ENCODE assay signal across 8 cellular contexts in the genomic region with DNA sequence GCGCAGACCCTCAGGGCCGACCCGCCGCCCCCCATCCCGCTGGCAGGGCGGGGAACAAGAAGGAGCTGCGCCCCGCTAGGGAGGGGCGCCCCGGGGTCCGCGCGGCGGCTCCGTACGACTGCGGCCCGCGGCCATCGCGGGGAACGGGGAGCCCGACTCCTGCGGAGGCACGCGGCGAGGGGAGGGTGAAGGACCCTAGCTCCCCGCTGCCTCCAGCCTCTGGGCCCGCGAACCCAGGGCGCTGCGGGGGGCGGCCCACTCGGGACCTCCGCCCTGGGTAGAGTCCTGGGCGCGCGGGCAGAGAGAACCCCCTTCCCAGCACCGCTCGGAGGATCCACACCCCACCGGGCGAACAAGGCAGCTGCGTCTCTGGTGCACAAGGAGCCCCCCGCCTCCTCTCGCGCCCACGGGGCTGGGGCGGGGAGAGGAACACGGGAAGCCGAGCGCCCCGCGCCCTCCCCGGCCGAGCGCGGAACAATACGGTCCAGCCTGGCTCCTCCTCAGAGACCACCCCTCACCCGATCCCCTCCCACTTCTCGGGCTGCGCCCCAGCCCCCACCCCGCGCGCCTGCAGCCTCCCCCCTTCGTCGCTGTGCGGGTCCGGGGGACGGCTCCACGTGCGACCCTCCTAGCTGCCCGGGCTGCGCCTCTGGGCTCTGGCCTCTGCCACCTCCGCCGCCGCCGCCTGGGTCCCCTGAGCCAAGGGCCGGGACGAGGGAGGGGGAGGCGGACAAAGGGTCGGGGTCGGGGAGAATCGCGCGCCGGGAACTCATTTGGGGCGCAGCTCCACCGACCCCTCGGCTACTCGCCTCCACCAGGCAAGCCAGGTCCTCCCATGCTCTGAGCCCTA. TPM values are rescaled to one million over a fixed set of nuclear protein-coding genes. Genes with fewer than 3 reads are reported as not detected.
A peak's percentile ranks its signal among the peaks of the same experiment; 100 is the strongest.
DNase-seq lines count a peak whose midpoint lies in the region; ATAC-seq and FAIRE-seq lines count a peak whose summit lies in the region.

A gene with protein sequence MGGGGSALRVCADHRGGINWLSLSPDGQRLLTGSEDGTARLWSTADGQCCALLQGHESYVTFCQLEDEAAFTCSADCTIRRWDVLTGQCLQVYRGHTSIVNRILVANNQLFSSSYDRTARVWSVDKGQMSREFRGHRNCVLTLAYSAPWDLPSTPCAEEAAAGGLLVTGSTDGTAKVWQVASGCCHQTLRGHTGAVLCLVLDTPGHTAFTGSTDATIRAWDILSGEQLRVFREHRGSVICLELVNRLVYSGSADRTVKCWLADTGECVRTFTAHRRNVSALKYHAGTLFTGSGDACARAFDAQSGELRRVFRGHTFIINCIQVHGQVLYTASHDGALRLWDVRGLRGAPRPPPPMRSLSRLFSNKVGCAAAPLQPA (minus strand): TSS at position 484 of the 850 bp plus-strand sequence. CDS start 449 bp downstream, at position 35.

- H3K27me3 Mint-ChIP-seq in IgD-negative memory B cell: peaks cover 53% of the 10 kb centered on the region

- peaks cover 10 to 14% (median 13%) of the 10 kb centered on the region in 3 donors for H3K4me1 Mint-ChIP-seq in IgD-negative memory B cell

- peak; percentile 69 for DNase-seq in activated effector memory CD4-positive, alpha-beta T cell treated with anti-CD3 and anti-CD28 coated beads, Interleukin-2, amount 50 U/mL, for 16 hours
- DNase-seq in small intestine: no peak
- DNase-seq in NCI-H2029 (lab: John Stamatoyannopoulos, UW): no peak
- no peak for DNase-seq in KG1 (lab: John Stamatoyannopoulos, UW)

- H3K4me3 ChIP-seq in iPS-15b (ENCODE audit: low read depth, low read length) (peak within 1 kb of the TSS; percentile 80), small intestine (ENCODE audit: low read depth in 1 of 2, low read length in 2 of 2) (peak within 1 kb of the TSS; percentile 36 to 38)

- no peaks in the 10 kb centered on the region for H3K36me3 Mint-ChIP-seq in IgD-negative memory B cell

- H3K27ac ChIP-seq in small intestine (ENCODE audit: low read depth in 1 of 2, low read length in 1 of 2): peak within 1 kb of the TSS in 1 of 2 donors; percentile 83

- H3K4me3 Mint-ChIP-seq in IgD-negative memory B cell: peak within 1 kb of the TSS; percentile 42 to 84 (median 62)

- H3K27ac Mint-ChIP-seq in IgD-negative memory B cell: peak within 1 kb of the TSS; percentile 53 to 83 (median 83)

- H3K9me3 Mint-ChIP-seq in IgD-negative memory B cell: peaks cover 0 to 1% (median 0%) of the 10 kb centered on the region in 3 donors

- H3K27me3 ChIP-seq in iPS-15b (ENCODE audit: control insufficient read depth, insufficient read depth, low read length): peaks cover 45% of the 10 kb centered on the region
- peaks cover 4 to 7% of the 10 kb centered on the region in 2 donors for H3K27me3 ChIP-seq in small intestine (ENCODE audit: control insufficient read depth in 2 of 2, insufficient read depth in 2 of 2, low read length in 2 of 2)

- peak within 1 kb of the TSS; percentile 47 for H3K9ac ChIP-seq in iPS-15b (ENCODE audit: low read depth, low read length)

- WGBS in small intestine, 3 donors: 2 to 3% (median 2%) methylated on average over 61 to 90 of the region's 90 CpGs

- H3K4me1 ChIP-seq in iPS-15b (ENCODE audit: control insufficient read depth, insufficient read depth, low read length) (peaks cover 7% of the 10 kb centered on the region), small intestine (ENCODE audit: control insufficient read depth in 2 of 2, insufficient read depth in 1 of 2, low read depth in 1 of 2, low read length in 1 of 2) (peaks cover 0 to 5% of the 10 kb centered on the region in 2 donors)

- no peak for FAIRE-seq in small intestine (lab: Jason Lieb, UNC)

- H3K36me3 ChIP-seq in iPS-15b (ENCODE audit: control insufficient read depth, insufficient read depth, low read length) (no peaks in the 10 kb centered on the region), small intestine (ENCODE audit: control insufficient read depth in 2 of 2, insufficient read depth in 2 of 2, low read length in 2 of 2) (no peaks in the 10 kb centered on the region)

- ATAC-seq in GM19035 (IDR thresholded peaks at IDR 0.05; ENCODE audit: unreplicated experiment): no peak
- ATAC-seq in GM18907 (IDR thresholded peaks at IDR 0.05; ENCODE audit: unreplicated experiment): no peak

- no peaks in the 10 kb centered on the region for H3K9me3 ChIP-seq in iPS-15b (ENCODE audit: control insufficient read depth, insufficient read depth, low read length)
- no peaks in the 10 kb centered on the region for H3K9me3 ChIP-seq in small intestine (ENCODE audit: control insufficient read depth, low read depth)

RNA-seq across cellular contexts. Expression of the gene that starts here (rescaled TPM):
- polyA plus RNA-seq in IgD-negative memory B cell (0.54 TPM), small intestine (1 to 10 TPM in 2 of 3 donors, not detected in 1; 1.1 to 1.8 TPM)
